Comparison of ENCODE assay signal across 1 cellular context in the genomic region with DNA sequence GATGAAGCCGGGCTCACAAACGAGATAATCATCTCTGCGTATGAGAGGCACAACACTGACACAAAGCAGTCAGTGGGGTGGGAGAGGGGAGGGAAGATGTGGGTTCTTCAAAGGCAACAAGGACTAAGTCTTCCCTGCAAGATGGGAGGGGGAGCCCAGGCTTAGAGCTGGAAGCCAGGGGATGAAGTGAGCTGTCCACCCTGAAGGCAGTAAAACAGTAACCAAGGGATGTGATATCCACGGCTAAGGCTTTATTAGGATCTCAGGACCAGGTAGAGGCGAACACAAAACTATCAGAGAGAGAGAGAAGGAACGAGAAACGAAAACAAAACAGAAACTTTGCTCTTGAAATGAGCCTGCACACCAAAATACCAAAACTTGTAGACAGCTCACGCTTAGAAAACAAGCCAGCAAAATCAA.
TF ChIP-seq lines count a peak whose summit lies in the region.

No MANE protein-coding gene starts in this region.

TF ChIP-seq in GM23338, 12 proteins besides CTCF, POLR2A, EP300 and RAD21 (continued from another document):
- TF ChIP-seq, protein P1, sequence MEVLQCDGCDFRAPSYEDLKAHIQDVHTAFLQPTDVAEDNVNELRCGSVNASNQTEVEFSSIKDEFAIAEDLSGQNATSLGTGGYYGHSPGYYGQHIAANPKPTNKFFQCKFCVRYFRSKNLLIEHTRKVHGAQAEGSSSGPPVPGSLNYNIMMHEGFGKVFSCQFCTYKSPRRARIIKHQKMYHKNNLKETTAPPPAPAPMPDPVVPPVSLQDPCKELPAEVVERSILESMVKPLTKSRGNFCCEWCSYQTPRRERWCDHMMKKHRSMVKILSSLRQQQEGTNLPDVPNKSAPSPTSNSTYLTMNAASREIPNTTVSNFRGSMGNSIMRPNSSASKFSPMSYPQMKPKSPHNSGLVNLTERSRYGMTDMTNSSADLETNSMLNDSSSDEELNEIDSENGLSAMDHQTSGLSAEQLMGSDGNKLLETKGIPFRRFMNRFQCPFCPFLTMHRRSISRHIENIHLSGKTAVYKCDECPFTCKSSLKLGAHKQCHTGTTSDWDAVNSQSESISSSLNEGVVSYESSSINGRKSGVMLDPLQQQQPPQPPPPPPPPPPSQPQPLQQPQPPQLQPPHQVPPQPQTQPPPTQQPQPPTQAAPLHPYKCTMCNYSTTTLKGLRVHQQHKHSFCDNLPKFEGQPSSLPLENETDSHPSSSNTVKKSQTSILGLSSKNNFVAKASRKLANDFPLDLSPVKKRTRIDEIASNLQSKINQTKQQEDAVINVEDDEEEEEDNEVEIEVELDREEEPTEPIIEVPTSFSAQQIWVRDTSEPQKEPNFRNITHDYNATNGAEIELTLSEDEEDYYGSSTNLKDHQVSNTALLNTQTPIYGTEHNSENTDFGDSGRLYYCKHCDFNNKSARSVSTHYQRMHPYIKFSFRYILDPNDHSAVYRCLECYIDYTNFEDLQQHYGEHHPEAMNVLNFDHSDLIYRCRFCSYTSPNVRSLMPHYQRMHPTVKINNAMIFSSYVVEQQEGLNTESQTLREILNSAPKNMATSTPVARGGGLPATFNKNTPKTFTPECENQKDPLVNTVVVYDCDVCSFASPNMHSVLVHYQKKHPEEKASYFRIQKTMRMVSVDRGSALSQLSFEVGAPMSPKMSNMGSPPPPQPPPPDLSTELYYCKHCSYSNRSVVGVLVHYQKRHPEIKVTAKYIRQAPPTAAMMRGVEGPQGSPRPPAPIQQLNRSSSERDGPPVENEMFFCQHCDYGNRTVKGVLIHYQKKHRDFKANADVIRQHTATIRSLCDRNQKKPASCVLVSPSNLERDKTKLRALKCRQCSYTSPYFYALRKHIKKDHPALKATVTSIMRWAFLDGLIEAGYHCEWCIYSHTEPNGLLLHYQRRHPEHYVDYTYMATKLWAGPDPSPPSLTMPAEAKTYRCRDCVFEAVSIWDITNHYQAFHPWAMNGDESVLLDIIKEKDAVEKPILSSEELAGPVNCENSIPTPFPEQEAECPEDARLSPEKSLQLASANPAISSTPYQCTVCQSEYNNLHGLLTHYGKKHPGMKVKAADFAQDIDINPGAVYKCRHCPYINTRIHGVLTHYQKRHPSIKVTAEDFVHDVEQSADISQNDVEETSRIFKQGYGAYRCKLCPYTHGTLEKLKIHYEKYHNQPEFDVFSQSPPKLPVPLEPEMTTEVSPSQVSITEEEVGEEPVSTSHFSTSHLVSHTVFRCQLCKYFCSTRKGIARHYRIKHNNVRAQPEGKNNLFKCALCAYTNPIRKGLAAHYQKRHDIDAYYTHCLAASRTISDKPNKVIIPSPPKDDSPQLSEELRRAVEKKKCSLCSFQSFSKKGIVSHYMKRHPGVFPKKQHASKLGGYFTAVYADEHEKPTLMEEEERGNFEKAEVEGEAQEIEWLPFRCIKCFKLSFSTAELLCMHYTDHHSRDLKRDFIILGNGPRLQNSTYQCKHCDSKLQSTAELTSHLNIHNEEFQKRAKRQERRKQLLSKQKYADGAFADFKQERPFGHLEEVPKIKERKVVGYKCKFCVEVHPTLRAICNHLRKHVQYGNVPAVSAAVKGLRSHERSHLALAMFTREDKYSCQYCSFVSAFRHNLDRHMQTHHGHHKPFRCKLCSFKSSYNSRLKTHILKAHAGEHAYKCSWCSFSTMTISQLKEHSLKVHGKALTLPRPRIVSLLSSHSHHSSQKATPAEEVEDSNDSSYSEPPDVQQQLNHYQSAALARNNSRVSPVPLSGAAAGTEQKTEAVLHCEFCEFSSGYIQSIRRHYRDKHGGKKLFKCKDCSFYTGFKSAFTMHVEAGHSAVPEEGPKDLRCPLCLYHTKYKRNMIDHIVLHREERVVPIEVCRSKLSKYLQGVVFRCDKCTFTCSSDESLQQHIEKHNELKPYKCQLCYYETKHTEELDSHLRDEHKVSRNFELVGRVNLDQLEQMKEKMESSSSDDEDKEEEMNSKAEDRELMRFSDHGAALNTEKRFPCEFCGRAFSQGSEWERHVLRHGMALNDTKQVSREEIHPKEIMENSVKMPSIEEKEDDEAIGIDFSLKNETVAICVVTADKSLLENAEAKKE (CRISPR knock-in tag; IDR thresholded peaks at IDR 0.05) = no peak
